Comparison of ENCODE assay signal across 8 cellular contexts in genomic region chr2:48440103-48440390, GRCh38. TPM values are rescaled to one million over a fixed set of nuclear protein-coding genes. Genes with fewer than 3 reads are reported as not detected.
A peak's percentile ranks its signal among the peaks of the same experiment; 100 is the strongest.
DNase-seq lines count a peak whose midpoint lies in the region; ATAC-seq and TF ChIP-seq lines count a peak whose summit lies in the region.

No MANE protein-coding gene starts in this region.

- no peak for TF ChIP-seq CTCF in Caco-2 (IDR thresholded peaks at IDR 0.05; ENCODE audit: insufficient read depth in 1 of 2, low read depth in 1 of 2, low read length in 1 of 2, severe bottlenecking in 1 of 2, unreplicated experiment in 1 of 2)
- TF ChIP-seq CTCF in dorsolateral prefrontal cortex (IDR thresholded peaks at IDR 0.05 in 54 of 56, conservative IDR thresholded peaks at IDR 0.05 in 2 of 56; ENCODE audit: low read depth in 1 of 56, partially characterized antibody in 56 of 56) = no peak

- no peaks in the 10 kb centered on the region for H3K9me3 ChIP-seq in Caco-2
- H3K9me3 ChIP-seq in HUES6 (ENCODE audit: control insufficient read depth, insufficient read depth, low read depth, low read length) = no peaks in the 10 kb centered on the region
- no peaks in the 10 kb centered on the region for H3K9me3 ChIP-seq in neuron (ENCODE audit: low read length)

- H3K4me3 ChIP-seq in Caco-2 (ENCODE audit: low read depth, low read length) = peak overlapping the region; percentile 87
- H3K4me3 ChIP-seq in HUES6 (ENCODE audit: low read depth, low read length) = peak overlapping the region; percentile 71
- peak overlapping the region; percentile 70 to 100 (median 97) for H3K4me3 ChIP-seq in dorsolateral prefrontal cortex
- peak overlapping the region; percentile 69 for H3K4me3 ChIP-seq in neuron (ENCODE audit: low read length)

- no peak for ATAC-seq in natural killer cell treated with Interleukin-12 subunit alpha and Interleukin-12 subunit beta and Interleukin-15 and Interleukin-18, amount 100 ng/mL, for 72 hours

- H2AFZ ChIP-seq in neuron (ENCODE audit: low read depth, low read length) = peak overlapping the region; percentile 71

- H3K27me3 ChIP-seq in Caco-2 (replicated peaks; ENCODE audit: control insufficient read depth, insufficient read depth, low read length) (no peaks in the 10 kb centered on the region), HUES6 (ENCODE audit: control insufficient read depth, insufficient read depth, low read length) (no peaks in the 10 kb centered on the region), dorsolateral prefrontal cortex (no peaks in the 10 kb centered on the region), neuron (ENCODE audit: insufficient read depth, low read length) (no peaks in the 10 kb centered on the region)

- H3K27ac ChIP-seq in HUES6 (ENCODE audit: low read depth, low read length) (no peak overlapping the region), dorsolateral prefrontal cortex (peak overlapping the region; percentile 47 to 99 (median 96))

- H3K9ac ChIP-seq in HUES6 (ENCODE audit: low read length) = peak overlapping the region; percentile 60

- H3K4me1 Mint-ChIP-seq in Caco-2 (ENCODE audit: low read depth, unreplicated experiment) = no peaks in the 10 kb centered on the region
- H3K4me1 Mint-ChIP-seq in natural killer cell treated with Interleukin-12 subunit alpha and Interleukin-12 subunit beta and Interleukin-15 and Interleukin-18, amount 100 ng/mL, for 72 hours (ENCODE audit: low read depth in 2 of 2) = peaks cover 9 to 11% of the 10 kb centered on the region in 2 donors

- no peaks in the 10 kb centered on the region for H3K27me3 Mint-ChIP-seq in Caco-2 (ENCODE audit: insufficient read depth, unreplicated experiment)
- peaks cover 9% of the 10 kb centered on the region in 2 donors for H3K27me3 Mint-ChIP-seq in natural killer cell treated with Interleukin-12 subunit alpha and Interleukin-12 subunit beta and Interleukin-15 and Interleukin-18, amount 100 ng/mL, for 72 hours

- intact Hi-C loops in Caco-2 (cut with micrococcal nuclease; ENCODE audit: unreplicated experiment) (no loop called here), dorsolateral prefrontal cortex (cut with DNase I) (no loop called here)

- H3K4me1 ChIP-seq in Caco-2 (peaks cover 6% of the 10 kb centered on the region; the same call in 1 of the 2 replicates), HUES6 (ENCODE audit: control insufficient read depth, insufficient read depth, low read length) (peaks cover 27% of the 10 kb centered on the region), neuron (ENCODE audit: insufficient read depth, low read length) (peaks cover 13% of the 10 kb centered on the region)

- H3K36me3 ChIP-seq in Caco-2 (ENCODE audit: control insufficient read depth, insufficient read depth, low read length) (no peaks in the 10 kb centered on the region), HUES6 (ENCODE audit: control insufficient read depth, insufficient read depth, low read length) (no peaks in the 10 kb centered on the region), neuron (ENCODE audit: insufficient read depth, low read length) (no peaks in the 10 kb centered on the region)

- H3K27ac Mint-ChIP-seq in Caco-2 (ENCODE audit: unreplicated experiment) = peak overlapping the region; percentile 99
- no peak overlapping the region for H3K27ac Mint-ChIP-seq in natural killer cell treated with Interleukin-12 subunit alpha and Interleukin-12 subunit beta and Interleukin-15 and Interleukin-18, amount 100 ng/mL, for 72 hours

- TSS peak; percentile 93 for BruUV-seq in Caco-2 (replicated peaks; lab: Mats Ljungman, UMichigan)

- H3K36me3 Mint-ChIP-seq in Caco-2 (ENCODE audit: insufficient read depth, unreplicated experiment) = peaks cover 6% of the 10 kb centered on the region
- no peaks in the 10 kb centered on the region for H3K36me3 Mint-ChIP-seq in natural killer cell treated with Interleukin-12 subunit alpha and Interleukin-12 subunit beta and Interleukin-15 and Interleukin-18, amount 100 ng/mL, for 72 hours

- CTCF ChIA-PET in Caco-2 (lab: Charles Lee) = no interaction called here

- no peaks in the 10 kb centered on the region for H3K9me3 Mint-ChIP-seq in Caco-2 (ENCODE audit: unreplicated experiment)
- no peaks in the 10 kb centered on the region for H3K9me3 Mint-ChIP-seq in natural killer cell treated with Interleukin-12 subunit alpha and Interleukin-12 subunit beta and Interleukin-15 and Interleukin-18, amount 100 ng/mL, for 72 hours

- DNase-seq in Caco-2 (no peak), dorsolateral prefrontal cortex (no peak), NCI-H510A (lab: John Stamatoyannopoulos, UW) (no peak), NCI-H82 treated with DMSO at 0.1 percent for 48 hours (lab: John Stamatoyannopoulos, UW; ENCODE audit: unreplicated experiment) (no peak)
- no peak for DNase-seq in natural killer cell treated with Interleukin-12 subunit alpha and Interleukin-12 subunit beta and Interleukin-15 and Interleukin-18, amount 100 ng/mL, for 72 hours (ENCODE audit: low spot score)
- DNase-seq in activated CD4-positive, alpha-beta T cell treated with anti-CD3 and anti-CD28 coated beads for 4 hours = no peak

- POLR2A ChIA-PET in Caco-2 (lab: Charles Lee) = no interaction called here

- H3K4me3 Mint-ChIP-seq in Caco-2 (ENCODE audit: unreplicated experiment) = no peak overlapping the region
- no peak overlapping the region for H3K4me3 Mint-ChIP-seq in natural killer cell treated with Interleukin-12 subunit alpha and Interleukin-12 subunit beta and Interleukin-15 and Interleukin-18, amount 100 ng/mL, for 72 hours

RNA-seq across cellular contexts. Expression of gene PPP1R21, which starts 0.5 kb away (rescaled TPM):
- total RNA-seq in Caco-2 (2022) (17.6 and 24.5 TPM in 2 replicates), dorsolateral prefrontal cortex (10 to 100 TPM; 38.9 to 78.2 (median 60.3) TPM)
- 10 to 100 TPM; 29.0 to 35.0 TPM for total RNA-seq in natural killer cell treated with Interleukin-12 subunit alpha and Interleukin-12 subunit beta and Interleukin-15 and Interleukin-18, amount 100 ng/mL, for 72 hours
